9 cellular contexts compared by ENCODE assay signal in the genomic region with DNA sequence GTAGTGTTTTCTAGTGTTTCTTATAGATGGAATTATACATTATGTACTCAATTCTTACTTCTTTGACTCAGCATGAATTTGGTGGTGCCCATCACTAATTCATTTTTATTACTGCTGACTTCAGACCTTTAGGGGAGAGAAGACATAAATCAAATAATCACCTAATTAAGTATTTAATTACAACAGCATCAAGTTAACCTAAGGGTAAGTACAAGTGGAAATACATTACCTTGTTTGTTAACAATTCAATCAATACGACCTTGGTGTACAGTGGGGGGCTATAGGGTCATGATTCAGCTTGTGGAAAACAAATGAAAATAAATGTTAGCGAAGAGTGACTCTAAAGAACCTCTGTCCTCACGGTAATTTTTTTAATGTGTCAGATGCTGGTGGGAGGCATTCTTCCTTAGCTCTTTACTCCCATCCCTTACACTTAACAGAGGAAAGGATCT. TPM values are rescaled to one million over a fixed set of nuclear protein-coding genes. Genes with fewer than 3 reads are reported as not detected.
DNase-seq lines count a peak whose midpoint lies in the region; ATAC-seq and TF ChIP-seq lines count a peak whose summit lies in the region.
"Had no signal": no experiment of that assay in that cellular context is flagged by ENCODE, and none has a peak within 500 bp of the region (broad histone marks: within the 10 kb centered on the region; RNA-seq: fewer than 3 reads in every experiment).

No MANE protein-coding gene starts in this region.

- peak overlapping the region; percentile 96 for H3K4me3 ChIP-seq in GM12865 (ENCODE audit: low read depth, low read length)
- peak overlapping the region; percentile 65 for H3K4me3 ChIP-seq in fibroblast of villous mesenchyme (ENCODE audit: low read depth, low read length)
- H3K4me3 ChIP-seq in gastrocnemius medialis = peak overlapping the region; percentile 57 to 93 (median 79)

- intact Hi-C loops in gastrocnemius medialis (cut with DNase I; ENCODE audit: low total_unique reads) = loop anchor here (10.0 kb wide), 1 partner anchor 261 kb away; a partner anchor contains a TSS

- no peaks in the 10 kb centered on the region for H3K27me3 ChIP-seq in gastrocnemius medialis

- H3K27ac ChIP-seq in VCaP = peak overlapping the region; percentile 97
- H3K27ac ChIP-seq in gastrocnemius medialis = peak overlapping the region; percentile 97 to 99 (median 98)

- in situ Hi-C loops in gastrocnemius medialis (cut with MboI; ENCODE audit: low sequenced_read_pairs in 4 of 4) (loop anchor here (10.0 to 25.0 kb wide), 4 partner anchors 199 to 357 kb away; a partner anchor contains a TSS), G401 (cut with HindIII; ENCODE audit: low sequenced_read_pairs) (no loop called here)

- peaks cover 15 to 19% of the 10 kb centered on the region in 2 donors for H3K4me1 ChIP-seq in gastrocnemius medialis

- ATAC-seq in gastrocnemius medialis = no peak

- TF ChIP-seq POLR2A in gastrocnemius medialis (IDR thresholded peaks at IDR 0.05) = no peak

- no peaks in the 10 kb centered on the region for H3K9me3 ChIP-seq in gastrocnemius medialis

- no peak for TF ChIP-seq CTCF in GM12865 (IDR thresholded peaks at IDR 0.05; ENCODE audit: insufficient read depth, low read depth, low read length, missing control alignments)
- TF ChIP-seq CTCF in VCaP (conservative IDR thresholded peaks at IDR 0.05) = no peak
- TF ChIP-seq CTCF in fibroblast of villous mesenchyme (IDR thresholded peaks at IDR 0.05; ENCODE audit: insufficient read depth, low read depth, low read length) = no peak
- no peak for TF ChIP-seq CTCF in gastrocnemius medialis (IDR thresholded peaks at IDR 0.05 in 4 of 5, conservative IDR thresholded peaks at IDR 0.05 in 1 of 5)

- DNase-seq in GM12865 (ENCODE audit: low read depth) (no peak), fibroblast of villous mesenchyme (ENCODE audit: low read depth) (no peak), gastrocnemius medialis (no peak), ureter (ENCODE audit: low spot score) (no peak), NCI-H1694 treated with DMSO at 0.1 percent for 48 hours (lab: John Stamatoyannopoulos, UW) (no peak), G401 (ENCODE audit: low spot score) (no peak), NCI-H446 treated with DMSO at 0.1 percent for 48 hours (lab: John Stamatoyannopoulos, UW) (no peak)
- DNase-seq: SIG-M5 had no signal

- H3K36me3 ChIP-seq in gastrocnemius medialis = peaks cover 0 to 5% of the 10 kb centered on the region in 2 donors

RNA-seq across cellular contexts. Expression of a gene that starts 0.5 kb away (rescaled TPM):
- total RNA-seq in fibroblast of villous mesenchyme (51.4 and 67.3 TPM in 2 replicates), gastrocnemius medialis (100 to 1,000 TPM in 1 of 4 donors, 10 to 100 TPM in 3; 33.8 to 153 (median 69.7) TPM), ureter (48.1 TPM)
- total RNA-seq in G401 (2014; rRNA removed; shearing (Covaris generic)) = 17.1 and 26.9 TPM in 2 replicates
